ENCODE assay signal across 9 cellular contexts in genomic region chr19:35557539-35558399, GRCh38. TPM values are rescaled to one million over a fixed set of nuclear protein-coding genes. Genes with fewer than 3 reads are reported as not detected.
DNase-seq lines count a peak whose midpoint lies in the region; ATAC-seq, FAIRE-seq and TF ChIP-seq lines count a peak whose summit lies in the region.
"Had no signal": no experiment of that assay in that cellular context is flagged by ENCODE, and none has a peak within 500 bp of the region (broad histone marks: within the 10 kb centered on the region; RNA-seq: fewer than 3 reads in every experiment).

No MANE protein-coding gene starts in this region.

- no peak overlapping the region for H3K27ac Mint-ChIP-seq in astrocyte (ENCODE audit: unreplicated experiment)

- DNase-seq in GM13977 (ENCODE audit: low spot score) = peak; percentile 77
- peak; percentile 76 to 79 for DNase-seq in SJCRH30
- DNase-seq in astrocyte (ENCODE audit: low read depth) = peak; percentile 25
- peak; percentile 77 for DNase-seq in stimulated activated CD4-positive, alpha-beta T cell treated with anti-CD3 and anti-CD28 coated beads, Interleukin-15, amount 100 ng/mL, for 24 hours
- no peak for DNase-seq in dedifferentiated amniotic fluid mesenchymal stem cell (ENCODE audit: extremely low spot score)

- in situ Hi-C loops in GM13977 (cut with MboI; ENCODE audit: low pct_unique_long_range_greater_than_20kb, low sequenced_read_pairs, unreplicated experiment) = no loop called here

- H3K4me2 ChIP-seq in astrocyte (ENCODE audit: low read length) = peak overlapping the region; percentile 86

- H3K9ac ChIP-seq in astrocyte (ENCODE audit: low read length) = no peak overlapping the region

- H4K20me1 ChIP-seq in astrocyte (ENCODE audit: insufficient read depth, low read length) = no peaks in the 10 kb centered on the region

- TF ChIP-seq CTCF in GM13977 (IDR thresholded peaks at IDR 0.05; ENCODE audit: extremely low read depth, insufficient read depth, missing control alignments) (peak; percentile 17), astrocyte (IDR thresholded peaks at IDR 0.05; ENCODE audit: insufficient read depth, low read depth, low read length) (no peak)

- no peak for ATAC-seq in HG03342 (IDR thresholded peaks at IDR 0.05; ENCODE audit: unreplicated experiment)
- no peak for ATAC-seq in GM21529 (IDR thresholded peaks at IDR 0.05; ENCODE audit: unreplicated experiment)

- no peak for FAIRE-seq in astrocyte (lab: Jason Lieb, UNC)

- H3K4me1 Mint-ChIP-seq in astrocyte (ENCODE audit: low read depth, unreplicated experiment) = no peaks in the 10 kb centered on the region

- no peak overlapping the region for H3K27ac ChIP-seq in SJCRH30
- no peak overlapping the region for H3K27ac ChIP-seq in astrocyte (ENCODE audit: low read depth, low read length)
- H3K27ac ChIP-seq: VCaP had no signal

- H3K27me3 Mint-ChIP-seq in astrocyte (ENCODE audit: low read depth, unreplicated experiment) = peaks cover 76% of the 10 kb centered on the region

- H3K27me3 ChIP-seq in SJCRH30 (no peaks in the 10 kb centered on the region), astrocyte (ENCODE audit: insufficient read depth, low read length) (peaks cover 12% of the 10 kb centered on the region)

- H3K36me3 Mint-ChIP-seq in astrocyte (ENCODE audit: low read depth, unreplicated experiment) = no peaks in the 10 kb centered on the region

- no peaks in the 10 kb centered on the region for H3K9me3 Mint-ChIP-seq in astrocyte (ENCODE audit: unreplicated experiment)

- no peak overlapping the region for H3K4me3 ChIP-seq in SJCRH30
- peak overlapping the region; percentile 37 for H3K4me3 ChIP-seq in astrocyte (ENCODE audit: insufficient read depth, low read depth, low read length)
- H3K4me3 ChIP-seq in iPS-18c (ENCODE audit: insufficient read depth, low read depth, low read length) = peak overlapping the region; percentile 71

- H3K9me3 ChIP-seq in SJCRH30 (replicated peaks) (no peaks in the 10 kb centered on the region), astrocyte (ENCODE audit: insufficient read depth, low read depth, low read length) (no peaks in the 10 kb centered on the region), iPS-18c (ENCODE audit: control insufficient read depth, insufficient read depth, low read length) (no peaks in the 10 kb centered on the region)

- peak overlapping the region; percentile 77 for H2AFZ ChIP-seq in astrocyte (ENCODE audit: low read depth, low read length)

- no peaks in the 10 kb centered on the region for H3K4me1 ChIP-seq in SJCRH30
- peaks cover 2% of the 10 kb centered on the region for H3K4me1 ChIP-seq in astrocyte (ENCODE audit: insufficient read depth, low read length)

- no peaks in the 10 kb centered on the region for H3K36me3 ChIP-seq in SJCRH30
- H3K36me3 ChIP-seq in astrocyte (ENCODE audit: insufficient read depth, low read length) = no peaks in the 10 kb centered on the region

- H3K79me2 ChIP-seq in astrocyte (ENCODE audit: insufficient read depth, low read length) = no peaks in the 10 kb centered on the region

- peak overlapping the region; percentile 83 for H3K4me3 Mint-ChIP-seq in astrocyte (ENCODE audit: unreplicated experiment)

RNA-seq across cellular contexts. Expression of gene ATP4A, which starts 5.7 kb away (rescaled TPM):
- total RNA-seq in SJCRH30 (2014; rRNA removed; shearing (Covaris generic)) = 0.14 TPM in 1 of 2 replicates, not detected in the other
- not detected in 2 replicates for total RNA-seq in astrocyte

RNA-seq across cellular contexts. Expression of gene TMEM147, which starts 12.3 kb away (rescaled TPM):
- total RNA-seq in SJCRH30 (2014; rRNA removed; shearing (Covaris generic)) = 110 TPM in 2 replicates
- 68.2 and 69.3 TPM in 2 replicates for total RNA-seq in astrocyte

RNA-seq across cellular contexts. Expression of gene GAPDHS, which starts 24.5 kb away (rescaled TPM):
- total RNA-seq in SJCRH30 (2014; rRNA removed; shearing (Covaris generic)) = not detected in 2 replicates
- total RNA-seq in astrocyte = not detected in 2 replicates

RNA-seq across cellular contexts. Expression of gene PMIS2, which starts 28.2 kb away (rescaled TPM):
- not detected in 2 replicates for total RNA-seq in SJCRH30 (2014; rRNA removed; shearing (Covaris generic))
- total RNA-seq in astrocyte = not detected in 2 replicates

RNA-seq across cellular contexts. Expression of gene SBSN, which starts 29.7 kb away (rescaled TPM):
- total RNA-seq in SJCRH30 (2014; rRNA removed; shearing (Covaris generic)) = not detected in 2 replicates
- total RNA-seq in astrocyte = 0.18 and 0.38 TPM in 2 replicates
